In the genomic region with DNA sequence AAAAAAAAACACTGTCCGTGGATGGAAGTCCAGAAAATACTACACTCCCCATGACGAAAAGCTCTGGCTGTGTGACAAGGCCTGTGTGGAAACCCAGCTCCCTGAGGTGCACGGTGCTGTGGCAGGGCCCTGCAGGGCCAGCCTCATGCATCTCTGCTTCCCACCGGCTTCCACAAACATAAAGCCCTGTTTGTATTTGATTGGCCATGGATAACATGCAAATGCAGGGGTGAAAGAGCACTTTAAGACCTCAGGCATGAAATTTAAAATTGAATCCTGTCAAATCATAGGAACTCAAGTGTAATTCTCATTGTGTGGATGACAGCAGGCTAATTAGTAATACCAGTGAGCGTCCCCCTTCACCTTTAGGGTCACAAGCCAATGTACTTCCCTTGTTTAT, we compare ENCODE assay signal across 18 cellular contexts.
DNase-seq lines count a peak whose midpoint lies in the region; ATAC-seq, FAIRE-seq and TF ChIP-seq lines count a peak whose summit lies in the region.
"Had no signal": no experiment of that assay in that cellular context is flagged by ENCODE, and none has a peak within 500 bp of the region (broad histone marks: within the 10 kb centered on the region; RNA-seq: fewer than 3 reads in every experiment).

No MANE protein-coding gene starts in this region.

- H3K4me1 ChIP-seq in H9 (ENCODE audit: insufficient read depth, low read length), result peaks cover 3% of the 10 kb centered on the region
- H3K4me1 ChIP-seq in iPS-18a (ENCODE audit: control insufficient read depth, low read depth, low read length), result peaks cover 41% of the 10 kb centered on the region
- peaks cover 0 to 13% of the 10 kb centered on the region in 2 donors for H3K4me1 ChIP-seq in neuronal stem cell (ENCODE audit: control insufficient read depth in 2 of 2, insufficient read depth in 1 of 2, low read depth in 1 of 2, low read length in 2 of 2)
- H3K4me1 ChIP-seq in pancreas, result no peaks in the 10 kb centered on the region
- no peaks in the 10 kb centered on the region for H3K4me1 ChIP-seq in trophoblast cell (ENCODE audit: control insufficient read depth in 1 of 2, insufficient read depth in 2 of 2, low read length in 2 of 2)
- no peaks in the 10 kb centered on the region for H3K4me1 ChIP-seq in gastroesophageal sphincter
- H3K4me1 ChIP-seq: A549, Caco-2 had no signal

- H3T11ph ChIP-seq in H9 (ENCODE audit: low read length), result no peak overlapping the region

- no peak for FAIRE-seq in pancreas (lab: Jason Lieb, UNC)
- FAIRE-seq: A549, GM12878, GM19239, RCC 7860 had no signal

- H3K14ac ChIP-seq in H9 (ENCODE audit: insufficient read depth, low read length), result no peak overlapping the region
- no peak overlapping the region for H3K14ac ChIP-seq in neuronal stem cell (ENCODE audit: low read length)
- no peak overlapping the region for H3K14ac ChIP-seq in trophoblast cell (ENCODE audit: low read length)

- H3K36me3 ChIP-seq in iPS-18a (ENCODE audit: control insufficient read depth, low read depth, low read length) (no peaks in the 10 kb centered on the region), neuronal stem cell (replicated peaks in 1 of 2; ENCODE audit: control insufficient read depth in 2 of 2, insufficient read depth in 2 of 2, low read length in 2 of 2) (no peaks in the 10 kb centered on the region), pancreas (no peaks in the 10 kb centered on the region), trophoblast cell (ENCODE audit: control insufficient read depth in 1 of 2, insufficient read depth in 2 of 2, low read length in 2 of 2) (no peaks in the 10 kb centered on the region), gastroesophageal sphincter (no peaks in the 10 kb centered on the region)

- no peak for TF ChIP-seq POLR2A in gastroesophageal sphincter (IDR thresholded peaks at IDR 0.05)

- H4K20me1 ChIP-seq in H9 (ENCODE audit: control insufficient read depth, insufficient read depth, insufficient read length), result no peaks in the 10 kb centered on the region

- H2BK20ac ChIP-seq in H9 (ENCODE audit: low read depth, low read length, poor library complexity, severe bottlenecking), result no peak overlapping the region

- H3K4ac ChIP-seq in H9 (ENCODE audit: low read depth, low read length) (no peak overlapping the region), neuronal stem cell (ENCODE audit: low read length) (no peak overlapping the region), trophoblast cell (ENCODE audit: low read depth, low read length) (no peak overlapping the region)

- peaks cover 1% of the 10 kb centered on the region; the same call in 1 of the 2 replicates for H3K27me3 Mint-ChIP-seq in H9 (ENCODE audit: low read depth)
- no peaks in the 10 kb centered on the region for H3K27me3 Mint-ChIP-seq in osteocyte (ENCODE audit: unreplicated experiment)

- H3K4me2 ChIP-seq in H9 (ENCODE audit: insufficient read depth, insufficient read length, low read length), result no peak overlapping the region
- H3K4me2 ChIP-seq in neuronal stem cell (ENCODE audit: insufficient read depth, low read length, poor library complexity, severe bottlenecking), result no peak overlapping the region
- no peak overlapping the region for H3K4me2 ChIP-seq in trophoblast cell (ENCODE audit: low read length)
- H3K4me2 ChIP-seq: A549 had no signal

- H2BK15ac ChIP-seq in H9 (ENCODE audit: low read depth, low read length) (no peak overlapping the region), neuronal stem cell (ENCODE audit: low read length) (no peak overlapping the region)

- H3K23ac ChIP-seq in H9 (ENCODE audit: insufficient read length, low read depth, low read length), result no peak overlapping the region
- no peak overlapping the region for H3K23ac ChIP-seq in neuronal stem cell (ENCODE audit: low read depth, low read length, poor library complexity)
- H3K23ac ChIP-seq in trophoblast cell (ENCODE audit: low read length), result no peak overlapping the region

- peak overlapping the region; percentile 18 for H3K4me3 ChIP-seq in iPS-18a (ENCODE audit: low read length)
- no peak overlapping the region for H3K4me3 ChIP-seq in neuronal stem cell (ENCODE audit: low read length in 2 of 2)
- no peak overlapping the region for H3K4me3 ChIP-seq in pancreas
- H3K4me3 ChIP-seq in trophoblast cell (ENCODE audit: low read depth, low read length), result no peak overlapping the region
- no peak overlapping the region for H3K4me3 ChIP-seq in gastroesophageal sphincter
- H3K4me3 ChIP-seq: A549, GM12878, GM23248 had no signal

- no peak overlapping the region for H3K18ac ChIP-seq in H9 (ENCODE audit: insufficient read length, low read depth, low read length)
- H3K18ac ChIP-seq in neuronal stem cell (ENCODE audit: low read length), result no peak overlapping the region
- H3K18ac ChIP-seq in trophoblast cell (ENCODE audit: low read length), result no peak overlapping the region

- H3K79me2 ChIP-seq in H9 (ENCODE audit: insufficient read depth, low read length), result no peaks in the 10 kb centered on the region
- no peaks in the 10 kb centered on the region for H3K79me2 ChIP-seq in trophoblast cell (ENCODE audit: control insufficient read depth, insufficient read depth, low read length, poor library complexity)

- no peak overlapping the region for H3K56ac ChIP-seq in H9 (ENCODE audit: insufficient read length, low read depth, low read length)

- H3K36me3 Mint-ChIP-seq in H9 (ENCODE audit: insufficient read depth in 1 of 3, low read depth in 3 of 3) (peaks cover 7 to 15% (median 11%) of the 10 kb centered on the region in 3 experiments), osteocyte (ENCODE audit: unreplicated experiment) (no peaks in the 10 kb centered on the region)

- H2BK12ac ChIP-seq in H9 (ENCODE audit: insufficient read length, low read depth, low read length) (no peak overlapping the region), neuronal stem cell (ENCODE audit: low read length) (no peak overlapping the region), trophoblast cell (ENCODE audit: low read length) (no peak overlapping the region)

- H4K5ac ChIP-seq in H9 (ENCODE audit: insufficient read length, low read depth, low read length), result no peak overlapping the region

- no peak overlapping the region for H4K8ac ChIP-seq in H9 (replicated peaks; ENCODE audit: insufficient read length, low read depth, low read length)
- H4K8ac ChIP-seq in neuronal stem cell (ENCODE audit: low read depth, low read length), result no peak overlapping the region
- H4K8ac ChIP-seq in trophoblast cell (ENCODE audit: low read depth, low read length), result no peak overlapping the region

- H3K79me1 ChIP-seq in H9 (ENCODE audit: insufficient read depth, low read depth, low read length, poor library complexity, severe bottlenecking) (no peaks in the 10 kb centered on the region), neuronal stem cell (ENCODE audit: low read depth, low read length) (peaks cover 2% of the 10 kb centered on the region), trophoblast cell (ENCODE audit: low read length) (no peaks in the 10 kb centered on the region)

- TF ChIP-seq CTCF in H9 (conservative IDR thresholded peaks at IDR 0.05) (no peak), pancreas (IDR thresholded peaks at IDR 0.05) (no peak), osteocyte (IDR thresholded peaks at IDR 0.05) (no peak), gastroesophageal sphincter (IDR thresholded peaks at IDR 0.05) (no peak)

- no peak overlapping the region for H4K91ac ChIP-seq in H9 (ENCODE audit: insufficient read length, low read depth, low read length)
- no peak overlapping the region for H4K91ac ChIP-seq in neuronal stem cell (ENCODE audit: low read depth, low read length, poor library complexity)
- H4K91ac ChIP-seq in trophoblast cell (ENCODE audit: low read depth, low read length), result no peak overlapping the region

- peaks cover 50 to 52% of the 10 kb centered on the region in 2 experiments for H3K4me1 Mint-ChIP-seq in H9
- H3K4me1 Mint-ChIP-seq in osteocyte (ENCODE audit: unreplicated experiment), result no peaks in the 10 kb centered on the region

- H2BK5ac ChIP-seq in H9 (ENCODE audit: insufficient read length, low read length), result no peak overlapping the region
- H2BK5ac ChIP-seq in neuronal stem cell (ENCODE audit: low read length), result no peak overlapping the region
- H2BK5ac ChIP-seq in trophoblast cell (ENCODE audit: low read depth, low read length, poor library complexity), result no peak overlapping the region

- no peak for DNase-seq in H9
- DNase-seq in NCI-H526 (lab: John Stamatoyannopoulos, UW), result peak; percentile 78 to 84
- DNase-seq in neuronal stem cell (ENCODE audit: low spot score), result peak; percentile 46
- no peak for DNase-seq in pancreas
- DNase-seq in trophoblast cell, result no peak
- DNase-seq in osteocyte (ENCODE audit: extremely low spot score, unreplicated experiment), result no peak
- DNase-seq: Caco-2; CD4-positive, alpha-beta T cell; GM23248; KG1; NCI-H1930 had no signal

- H3K4me3 Mint-ChIP-seq in H9, result peak overlapping the region; percentile 43 to 75
- H3K4me3 Mint-ChIP-seq in osteocyte (ENCODE audit: unreplicated experiment), result no peak overlapping the region
- H3K4me3 Mint-ChIP-seq: CD4-positive, alpha-beta T cell had no signal

- no peak for ATAC-seq in pancreas
- no peak for ATAC-seq in gastroesophageal sphincter
- ATAC-seq: A549, GM12878, Right ventricle myocardium inferior had no signal

- WGBS in H9 (ENCODE audit: extremely low coverage, insufficient read length, low lambda C conversion rate), result no CpG with 5 or more reads among the region's 5 CpGs
- no CpG with 5 or more reads among the region's 5 CpGs for WGBS in neuronal stem cell (ENCODE audit: extremely low coverage in 2 of 2, insufficient read length in 2 of 2, insufficient replicate concordance in 1 of 2), 2 donors
- 10 to 18% methylated on average over 5 of the region's 5 CpGs for WGBS in pancreas, 2 donors
- no CpG with 5 or more reads among the region's 5 CpGs for WGBS in trophoblast cell (ENCODE audit: extremely low coverage, insufficient coverage, insufficient read length)
- WGBS in gastroesophageal sphincter (ENCODE audit: low coverage in 1 of 2), 2 donors, result 26 to 40% methylated on average over 5 of the region's 5 CpGs

- H3K27ac ChIP-seq in H9 (ENCODE audit: insufficient read length, low read depth, low read length), result no peak overlapping the region
- H3K27ac ChIP-seq in iPS-18a (ENCODE audit: low read length), result no peak overlapping the region
- H3K27ac ChIP-seq in neuronal stem cell (replicated peaks; ENCODE audit: low read length), result peak overlapping the region; percentile 46
- no peak overlapping the region for H3K27ac ChIP-seq in pancreas
- H3K27ac ChIP-seq in trophoblast cell (ENCODE audit: low read depth, low read length), result no peak overlapping the region
- H3K27ac ChIP-seq in gastroesophageal sphincter, result no peak overlapping the region
- H3K27ac ChIP-seq: A549, GM23248 had no signal

- no peak for TF ChIP-seq EP300 in gastroesophageal sphincter (IDR thresholded peaks at IDR 0.05)

- H3K27ac Mint-ChIP-seq in H9, result peak overlapping the region; percentile 70 to 96 (median 89); a peak in 6 of 7 replicates
- no peak overlapping the region for H3K27ac Mint-ChIP-seq in osteocyte (ENCODE audit: unreplicated experiment)
- H3K27ac Mint-ChIP-seq: CD4-positive, alpha-beta T cell had no signal

- H3K9me3 Mint-ChIP-seq in H9 (peaks cover 11 to 13% of the 10 kb centered on the region in 2 experiments), osteocyte (ENCODE audit: unreplicated experiment) (peaks cover 37% of the 10 kb centered on the region)

- no peaks in the 10 kb centered on the region for H3K27me3 ChIP-seq in H9 (ENCODE audit: insufficient read depth, low read length)
- no peaks in the 10 kb centered on the region for H3K27me3 ChIP-seq in iPS-18a (ENCODE audit: control insufficient read depth, insufficient read depth, low read length)
- H3K27me3 ChIP-seq in neuronal stem cell (ENCODE audit: control insufficient read depth in 3 of 3, insufficient read depth in 3 of 3, low read depth in 1 of 3, low read length in 3 of 3), result peaks cover 0 to 12% (median 0%) of the 10 kb centered on the region in 3 experiments
- H3K27me3 ChIP-seq in pancreas, result peaks cover 0 to 18% (median 0%) of the 10 kb centered on the region in 4 donors
- H3K27me3 ChIP-seq in trophoblast cell (ENCODE audit: insufficient read depth, low read length), result no peaks in the 10 kb centered on the region
- peaks cover 31% of the 10 kb centered on the region for H3K27me3 ChIP-seq in gastroesophageal sphincter

- H4K12ac ChIP-seq in trophoblast cell (ENCODE audit: low read depth, low read length), result no peak overlapping the region

- intact Hi-C loops in pancreas (cut with DNase I), result loop anchor here in 1 of 3 donors (10.0 kb wide), 1 partner anchor 62 kb away; no protein-coding TSS in a partner anchor

- H3K9ac ChIP-seq in H9 (ENCODE audit: extremely low read depth, insufficient read length, low read length) (no peak overlapping the region), iPS-18a (ENCODE audit: low read length) (no peak overlapping the region), neuronal stem cell (ENCODE audit: low read depth, low read length, poor library complexity) (no peak overlapping the region), trophoblast cell (ENCODE audit: low read length) (no peak overlapping the region)
- H3K9ac ChIP-seq: GM23248 had no signal

- H2BK120ac ChIP-seq in H9 (ENCODE audit: low read depth, low read length, poor library complexity, severe bottlenecking) (no peak overlapping the region), neuronal stem cell (ENCODE audit: low read depth, low read length) (no peak overlapping the region), trophoblast cell (ENCODE audit: insufficient read depth, low read length, poor library complexity) (no peak overlapping the region)

- H2AFZ ChIP-seq in H9 (ENCODE audit: low read length) (no peak overlapping the region), neuronal stem cell (ENCODE audit: low read length) (no peak overlapping the region), trophoblast cell (ENCODE audit: insufficient read depth, low read length, poor library complexity) (no peak overlapping the region)
- H2AFZ ChIP-seq: GM23248 had no signal

- no peaks in the 10 kb centered on the region for H3K23me2 ChIP-seq in H9 (ENCODE audit: insufficient read length, low read depth, low read length, poor library complexity, severe bottlenecking)

- H2AK5ac ChIP-seq in H9 (ENCODE audit: insufficient read length, low read length), result no peak overlapping the region
- no peak overlapping the region for H2AK5ac ChIP-seq in neuronal stem cell (ENCODE audit: low read depth, low read length)
- no peak overlapping the region for H2AK5ac ChIP-seq in trophoblast cell (ENCODE audit: low read length)

- H3K9me3 ChIP-seq in H9 (ENCODE audit: control insufficient read depth, low read depth, low read length) (no peaks in the 10 kb centered on the region), iPS-18a (ENCODE audit: control insufficient read depth, low read depth, low read length) (no peaks in the 10 kb centered on the region), neuronal stem cell (replicated peaks in 1 of 2; ENCODE audit: control insufficient read depth in 2 of 2, insufficient read depth in 1 of 2, low read depth in 1 of 2, low read length in 2 of 2) (peaks cover 0 to 7% of the 10 kb centered on the region in 2 donors), pancreas (no peaks in the 10 kb centered on the region), trophoblast cell (ENCODE audit: insufficient read depth, low read depth, low read length) (peaks cover 6% of the 10 kb centered on the region), gastroesophageal sphincter (peaks cover 0 to under 1% (median 0%) of the 10 kb centered on the region in 3 donors)
- H3K9me3 ChIP-seq: A549, Caco-2 had no signal

Comparison
In these comparisons a context has a peak if more than half of its experiments do, and no peak if none do; other contexts are left out.
1. DNase-seq: peak in NCI-H526 (2 of 2) and neuronal stem cell (single experiment); none in H9 (single experiment), pancreas (0 of 6), trophoblast cell (0 of 2) and osteocyte (single experiment).